Comparison of ENCODE assay signal across 13 cellular contexts in the genomic region with DNA sequence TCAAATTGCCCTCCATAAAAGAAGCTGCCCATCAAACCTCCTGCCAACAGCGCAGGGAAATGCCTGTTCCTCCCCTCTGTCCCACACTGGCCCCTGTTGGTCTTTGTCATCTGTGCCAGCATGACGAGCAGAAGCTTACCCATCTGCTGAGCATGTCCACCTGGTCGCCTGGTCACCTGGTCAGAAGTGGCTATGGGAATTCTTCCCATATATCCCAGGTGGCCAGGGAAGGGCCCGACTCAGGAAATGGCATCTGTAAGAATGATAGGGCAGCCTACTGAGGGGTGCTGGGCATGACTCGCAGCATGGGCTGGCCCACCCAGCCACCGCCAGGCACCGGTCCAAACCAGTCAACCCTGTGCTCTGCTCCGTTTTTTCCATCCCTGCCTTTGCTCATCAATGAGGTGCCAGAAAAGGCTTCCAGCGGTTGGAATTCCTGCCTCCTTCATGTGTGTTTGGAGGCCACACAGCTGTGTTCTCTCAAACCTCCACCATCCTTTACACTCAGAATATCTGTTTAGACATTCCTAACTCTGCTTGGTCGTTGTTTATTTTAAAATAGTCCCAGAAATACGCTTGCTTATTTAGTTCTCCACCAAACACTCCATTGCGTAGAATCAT.
DNase-seq lines count a peak whose midpoint lies in the region; ATAC-seq, FAIRE-seq and TF ChIP-seq lines count a peak whose summit lies in the region.
"Had no signal": no experiment of that assay in that cellular context is flagged by ENCODE, and none has a peak within 500 bp of the region (broad histone marks: within the 10 kb centered on the region; RNA-seq: fewer than 3 reads in every experiment).

No MANE protein-coding gene starts in this region.

- no peak overlapping the region for H3K4me3 Mint-ChIP-seq in neural crest cell

- H3K27ac Mint-ChIP-seq in neural crest cell (ENCODE audit: unreplicated experiment), result peak overlapping the region; percentile 69

- FAIRE-seq in kidney (lab: Jason Lieb, UNC), result no peak

- no peaks in the 10 kb centered on the region for H3K36me3 Mint-ChIP-seq in neural crest cell (ENCODE audit: low read depth)

- no peak overlapping the region for H3K4me3 ChIP-seq in kidney (ENCODE audit: low read length in 2 of 2)
- H3K4me3 ChIP-seq: adrenal gland, SK-N-MC had no signal

- H3K9me3 ChIP-seq in kidney (ENCODE audit: control insufficient read depth in 1 of 2, low read length in 2 of 2), result no peaks in the 10 kb centered on the region
- H3K9me3 ChIP-seq: adrenal gland had no signal

- H3K4me1 ChIP-seq in kidney (ENCODE audit: control insufficient read depth in 1 of 2, insufficient read depth in 1 of 2, low read depth in 1 of 2, low read length in 2 of 2), result peaks cover 9 to 13% of the 10 kb centered on the region in 2 donors

- no peaks in the 10 kb centered on the region for H3K27me3 Mint-ChIP-seq in neural crest cell (ENCODE audit: low read depth)

- ATAC-seq in HG03025 (IDR thresholded peaks at IDR 0.05; ENCODE audit: low FRiP score, unreplicated experiment), result no peak

- intact Hi-C loops in kidney (cut with DNase I), result no loop called here

- no peak overlapping the region for H3K9ac ChIP-seq in kidney (ENCODE audit: low read length in 2 of 2)

- peak; percentile 63 for DNase-seq in EL
- DNase-seq in NCI-H226, result peak; percentile 39
- peak; percentile 45 for DNase-seq in fibroblast of gingiva (ENCODE audit: low read depth)
- DNase-seq in neural crest cell (ENCODE audit: low read depth, low spot score), result no peak
- no peak for DNase-seq in stimulated activated CD4-positive, alpha-beta T cell treated with anti-CD3 and anti-CD28 coated beads, Interleukin-2, amount 100 ng/mL, for 24 hours
- DNase-seq in kidney, result no peak
- DNase-seq in NCI-H526 (lab: John Stamatoyannopoulos, UW), result no peak
- DNase-seq: activated CD4-positive, alpha-beta T cell treated with anti-CD3 and anti-CD28 coated beads, Interleukin-2, amount 50 U/mL, for 1 hour; adrenal gland; NCI-H82; stimulated activated CD4-positive, alpha-beta T cell treated with anti-CD3 and anti-CD28 coated beads, Interleukin-12 subunit alpha, Interleukin-12 subunit beta, amount 100 ng/mL, for 4 hours had no signal

- H3K27ac ChIP-seq in kidney (ENCODE audit: low read depth in 2 of 2, low read length in 2 of 2), result no peak overlapping the region
- H3K27ac ChIP-seq: SK-N-MC had no signal

- no peak for TF ChIP-seq CTCF in neural crest cell (conservative IDR thresholded peaks at IDR 0.05)
- TF ChIP-seq CTCF in kidney (IDR thresholded peaks at IDR 0.05; ENCODE audit: borderline replicate concordance, extremely low read depth, insufficient read depth), result no peak

- H3K36me3 ChIP-seq in kidney (ENCODE audit: control insufficient read depth in 1 of 2, insufficient read depth in 2 of 2, low read length in 2 of 2), result peaks cover 0 to 2% of the 10 kb centered on the region in 2 donors
- H3K36me3 ChIP-seq: adrenal gland had no signal

- no peaks in the 10 kb centered on the region for H3K9me3 Mint-ChIP-seq in neural crest cell

- H3K4me1 Mint-ChIP-seq in neural crest cell, result peaks cover 17% of the 10 kb centered on the region

Comparison
In these comparisons a context has a peak if more than half of its experiments do, and no peak if none do; other contexts are left out.
1. DNase-seq: peak in EL (single experiment), NCI-H226 (single experiment) and fibroblast of gingiva (single experiment); none in neural crest cell (single experiment), stimulated activated CD4-positive, alpha-beta T cell treated with anti-CD3 and anti-CD28 coated beads, Interleukin-2, amount 100 ng/mL, for 24 hours (0 of 2), kidney (single experiment) and NCI-H526 (0 of 2).